In the genomic region with DNA sequence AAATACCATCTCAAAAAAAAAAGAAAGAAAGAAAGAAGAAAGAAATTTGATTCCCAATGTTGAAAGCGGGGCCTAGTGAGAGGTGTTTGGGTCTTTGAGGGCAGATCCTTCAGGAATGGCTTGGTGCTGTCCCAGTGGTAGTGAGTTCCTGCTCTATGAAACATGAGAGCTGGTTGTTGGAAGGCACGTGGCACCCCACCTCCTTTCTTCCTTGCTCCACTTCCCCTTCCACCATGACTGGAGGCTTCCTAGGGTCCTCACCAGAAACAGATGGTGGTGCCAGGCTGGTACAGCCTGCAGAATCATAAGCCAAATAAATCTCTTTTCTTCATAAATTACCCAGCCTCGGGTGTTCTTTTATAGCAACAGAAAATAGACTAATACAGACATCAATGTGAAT, we compare ENCODE assay signal across 30 cellular contexts.
"Had no signal": no experiment of that assay in that cellular context is flagged by ENCODE, and none has a peak within 500 bp of the region (broad histone marks: within the 10 kb centered on the region; RNA-seq: fewer than 3 reads in every experiment).

No MANE protein-coding gene starts in this region.

- H3K36me3 ChIP-seq: breast epithelium, cardiac muscle cell, colonic mucosa had no signal

- ATAC-seq: activated naive CD4-positive, alpha-beta T cell treated with anti-CD3 and anti-CD28 coated beads, Interleukin-2, amount 50 U/mL, for 72 hours; activated T-cell treated with anti-CD3 and anti-CD28 coated beads, Interleukin-2, amount 50 U/mL, for 72 hours; WTC11 had no signal

- H3K4me1 ChIP-seq: breast epithelium, colonic mucosa had no signal

- H3K9me3 ChIP-seq: ascending aorta, breast epithelium, colonic mucosa, esophagus squamous epithelium had no signal

- FAIRE-seq: endometrium, endothelial cell of umbilical vein, TTC549 had no signal

- H3K4me3 ChIP-seq: ascending aorta, breast epithelium, cardiac muscle cell, colonic mucosa, esophagus squamous epithelium had no signal

- H3K27ac ChIP-seq: ascending aorta, breast epithelium, cardiac muscle cell, colonic mucosa, epithelial cell of prostate, esophagus squamous epithelium, VCaP had no signal

- DNase-seq: activated CD4-positive, alpha-beta memory T cell treated with anti-CD3 and anti-CD28 coated beads, Interleukin-2, amount 10 ng/mL, durations not matched to agents 7 days and 5 days; activated CD4-positive, alpha-beta T cell treated with anti-CD3 and anti-CD28 coated beads for 1 hour; activated CD4-positive, alpha-beta T cell treated with anti-CD3 and anti-CD28 coated beads for 4 hours; activated CD4-positive, alpha-beta T cell treated with anti-CD3 and anti-CD28 coated beads, Interleukin-2, amount 10 ng/mL, durations not matched to agents 7 days and 5 days; activated CD4-positive, alpha-beta T cell treated with anti-CD3 and anti-CD28 coated beads, Interleukin-2, amount 50 U/mL, for 4 hours; activated CD8-positive, alpha-beta memory T cell treated with anti-CD3 and anti-CD28 coated beads, Interleukin-2, amount 50 U/mL, for 48 hours; activated gamma-delta T cell; activated naive CD4-positive, alpha-beta T cell; activated naive CD4-positive, alpha-beta T cell treated with anti-CD3 and anti-CD28 coated beads, Interleukin-2, amount 10 ng/mL, durations not matched to agents 7 days and 5 days; activated naive CD8-positive, alpha-beta T cell treated with anti-CD3 and anti-CD28 coated beads, Interleukin-2, amount 10 ng/mL, durations not matched to agents 7 days and 5 days; activated T-cell treated with anti-CD3 and anti-CD28 coated beads for 4 hours; activated T-cell treated with anti-CD3 and anti-CD28 coated beads, Interleukin-2, amount 50 U/mL, for 24 hours; activated T-cell treated with anti-CD3 and anti-CD28 coated beads, Interleukin-2, amount 50 U/mL, for 72 hours; central memory CD4-positive, alpha-beta T cell; cerebellar nuclear complex; colonic mucosa; effector CD8-positive, alpha-beta T cell; esophagus squamous epithelium; foreskin melanocyte; T-helper 2 cell had no signal

- H3K27me3 ChIP-seq: ascending aorta, breast epithelium, colonic mucosa, esophagus squamous epithelium had no signal
